Comparison of ENCODE assay signal across 2 cellular contexts in genomic region chr11:82899191-82899820, GRCh38.
TF ChIP-seq lines count a peak whose summit lies in the region.

No MANE protein-coding gene starts in this region.

TF ChIP-seq in IMR-90, 13 proteins besides CTCF, POLR2A, EP300 and RAD21:
- TF ChIP-seq NFE2L2 (IDR thresholded peaks at IDR 0.05; ENCODE audit: low read depth, low read length) = no peak

TF ChIP-seq in liver, 16 proteins besides CTCF, POLR2A, EP300 and RAD21:
- TF ChIP-seq JUND (IDR thresholded peaks at IDR 0.05) (no peak), MAX (IDR thresholded peaks at IDR 0.05) (no peak), TAF1 (conservative IDR thresholded peaks at IDR 0.05) (no peak), RXRA (IDR thresholded peaks at IDR 0.05) (no peak), ZBTB33 (IDR thresholded peaks at IDR 0.05) (no peak), FOXA1 (IDR thresholded peaks at IDR 0.05) (no peak), HNF4G (IDR thresholded peaks at IDR 0.05) (no peak), HNF4A (conservative IDR thresholded peaks at IDR 0.05) (no peak), ATF3 (IDR thresholded peaks at IDR 0.05) (no peak)
